ENCODE assay signal across 9 cellular contexts in the genomic region with DNA sequence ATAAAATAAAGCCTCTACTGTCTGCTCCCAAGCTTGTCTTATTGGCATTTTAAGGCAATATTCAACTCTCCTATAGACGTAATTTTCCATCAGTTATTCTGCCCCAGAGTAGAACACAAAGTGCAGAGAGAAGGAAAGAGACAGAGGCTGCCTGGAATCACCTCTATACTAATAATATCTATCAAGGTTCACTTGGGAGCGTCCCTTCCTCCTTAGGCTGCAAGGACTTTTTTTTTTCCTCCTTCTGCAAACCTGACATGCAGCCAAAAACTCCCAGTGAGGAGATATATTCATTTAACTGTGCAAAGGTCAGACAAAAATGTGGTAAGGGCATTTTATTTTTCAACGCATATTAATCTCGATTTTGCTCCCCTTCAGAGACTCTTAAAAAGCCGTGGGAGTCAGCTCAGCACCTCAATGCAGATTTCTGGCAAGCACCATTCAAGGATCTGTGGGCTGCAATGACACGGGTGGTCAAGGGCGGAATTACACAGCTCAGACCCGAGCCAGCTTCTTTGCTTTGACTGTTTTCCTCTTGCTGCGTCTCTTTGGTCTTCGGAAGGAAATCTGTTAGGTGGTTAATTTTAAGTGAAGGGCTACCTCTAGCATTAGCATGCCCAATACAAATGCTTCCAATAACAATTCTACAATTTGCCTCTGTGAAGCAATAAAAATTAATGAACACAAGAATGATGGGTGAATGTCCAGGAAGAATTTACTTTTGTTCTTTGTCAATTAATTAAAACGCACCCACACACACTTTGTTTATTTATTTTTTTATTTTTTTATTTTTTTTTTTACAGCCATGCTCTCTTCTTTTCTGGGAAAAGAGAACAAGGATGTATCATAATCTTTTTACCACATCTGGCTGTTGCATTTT.
A peak's percentile ranks its signal among the peaks of the same experiment; 100 is the strongest.
DNase-seq lines count a peak whose midpoint lies in the region; ATAC-seq and TF ChIP-seq lines count a peak whose summit lies in the region.
"Had no signal": no experiment of that assay in that cellular context is flagged by ENCODE, and none has a peak within 500 bp of the region (broad histone marks: within the 10 kb centered on the region; RNA-seq: fewer than 3 reads in every experiment).

No MANE protein-coding gene starts in this region.

- no peak overlapping the region for H4K91ac ChIP-seq in mesenchymal stem cell (ENCODE audit: low read length)

- ATAC-seq in GM21576 (IDR thresholded peaks at IDR 0.05; ENCODE audit: unreplicated experiment): peak; percentile 70
- no peak for ATAC-seq in HG03378 (IDR thresholded peaks at IDR 0.05; ENCODE audit: unreplicated experiment)
- ATAC-seq: K562 had no signal

- H2BK15ac ChIP-seq in mesenchymal stem cell (ENCODE audit: low read depth, poor library complexity, severe bottlenecking): no peak overlapping the region

- no peaks in the 10 kb centered on the region for H3K36me3 ChIP-seq in endocrine pancreas (ENCODE audit: control insufficient read depth, insufficient read depth, low read length)
- no peaks in the 10 kb centered on the region for H3K36me3 ChIP-seq in mesenchymal stem cell (ENCODE audit: control insufficient read depth in 1 of 2, insufficient read depth in 2 of 2, low read depth in 1 of 2, low read length in 2 of 2)

- no peak overlapping the region for H2AFZ ChIP-seq in mesenchymal stem cell (ENCODE audit: low read depth, low read length)

- no peak overlapping the region for H2BK5ac ChIP-seq in mesenchymal stem cell (ENCODE audit: low read depth, low read length, poor library complexity, severe bottlenecking)

- 64% methylated on average over 6 of the region's 11 CpGs for WGBS in mesenchymal stem cell

- no peak overlapping the region for H3K14ac ChIP-seq in mesenchymal stem cell (ENCODE audit: low read length in 2 of 2)

- no peaks in the 10 kb centered on the region for H3K79me1 ChIP-seq in mesenchymal stem cell (replicated peaks; ENCODE audit: low read length, poor library complexity, severe bottlenecking)

- no peak overlapping the region for H3K27ac ChIP-seq in mesenchymal stem cell (ENCODE audit: low read length, poor library complexity, severe bottlenecking)

- no peaks in the 10 kb centered on the region for H3K27me3 ChIP-seq in endocrine pancreas (ENCODE audit: control insufficient read depth, insufficient read depth, low read length)
- H3K27me3 ChIP-seq in mesenchymal stem cell (ENCODE audit: control insufficient read depth in 1 of 2, insufficient read depth in 1 of 2, low read length in 2 of 2): peaks cover 0 to 6% of the 10 kb centered on the region in 2 experiments

- H2AK5ac ChIP-seq in mesenchymal stem cell (ENCODE audit: low read length, severe bottlenecking): no peak overlapping the region

- no peak for TF ChIP-seq POLR2A in NB4 (IDR thresholded peaks at IDR 0.05; ENCODE audit: extremely low read depth, insufficient read length)

- no peak overlapping the region for H3K23ac ChIP-seq in mesenchymal stem cell (ENCODE audit: low read length in 2 of 2)

- TF ChIP-seq CTCF in NB4 (IDR thresholded peaks at IDR 0.05; ENCODE audit: low read depth, low read length): peak; percentile 23

- H3K9ac ChIP-seq in endocrine pancreas (ENCODE audit: control insufficient read depth, insufficient read depth, low read length) (no peak overlapping the region), mesenchymal stem cell (ENCODE audit: low read length) (no peak overlapping the region)

- H3K4me3 ChIP-seq in NB4 (ENCODE audit: low read depth, low read length) (no peak overlapping the region), endocrine pancreas (ENCODE audit: control insufficient read depth, insufficient read depth, low read length) (peak overlapping the region; percentile 12), mesenchymal stem cell (ENCODE audit: insufficient read depth in 1 of 2, low read depth in 1 of 2, low read length in 2 of 2) (no peak overlapping the region)
- H3K4me3 ChIP-seq: K562 had no signal

- H4K8ac ChIP-seq in mesenchymal stem cell (ENCODE audit: low read length): no peak overlapping the region

- H3K9me3 ChIP-seq in endocrine pancreas (ENCODE audit: control insufficient read depth, low read length) (no peaks in the 10 kb centered on the region), mesenchymal stem cell (ENCODE audit: control insufficient read depth, low read length) (peaks cover 6% of the 10 kb centered on the region)

- peaks cover 13% of the 10 kb centered on the region for H3K4me1 ChIP-seq in endocrine pancreas (ENCODE audit: control insufficient read depth, insufficient read depth, low read length)
- no peaks in the 10 kb centered on the region for H3K4me1 ChIP-seq in mesenchymal stem cell (ENCODE audit: control insufficient read depth, insufficient read depth, low read depth, low read length)

- no peak overlapping the region for H2BK120ac ChIP-seq in mesenchymal stem cell (ENCODE audit: low read depth, low read length)

- H3K4me2 ChIP-seq in mesenchymal stem cell (ENCODE audit: low read length, poor library complexity, severe bottlenecking): no peak overlapping the region

- H3K4ac ChIP-seq in mesenchymal stem cell (ENCODE audit: low read depth in 1 of 2, low read length in 2 of 2): no peak overlapping the region

- no peak overlapping the region for H2BK12ac ChIP-seq in mesenchymal stem cell (ENCODE audit: low read length in 2 of 2)

- no peak overlapping the region for H3K18ac ChIP-seq in mesenchymal stem cell (ENCODE audit: low read depth in 1 of 2, low read length in 2 of 2)

- DNase-seq in Daoy (ENCODE audit: low read depth) (peak; percentile 59), NB4 (ENCODE audit: low read depth) (peak; percentile 23), mesenchymal stem cell (peak; percentile 31), AG08395 (ENCODE audit: low spot score) (no peak), NCI-H1436 (lab: John Stamatoyannopoulos, UW) (no peak)

Comparison
In these comparisons a context has a peak if more than half of its experiments do, and no peak if none do; other contexts are left out.
1. DNase-seq: peak in Daoy (single experiment), NB4 (single experiment) and mesenchymal stem cell (single experiment); none in AG08395 (single experiment) and NCI-H1436 (single experiment).